18 cellular contexts compared by ENCODE assay signal in genomic region chr1:118947790-118948189, GRCh38. TPM values are rescaled to one million over a fixed set of nuclear protein-coding genes. Genes with fewer than 3 reads are reported as not detected.
A peak's percentile ranks its signal among the peaks of the same experiment; 100 is the strongest.
DNase-seq lines count a peak whose midpoint lies in the region; ATAC-seq and TF ChIP-seq lines count a peak whose summit lies in the region.
"Had no signal": no experiment of that assay in that cellular context is flagged by ENCODE, and none has a peak within 500 bp of the region (broad histone marks: within the 10 kb centered on the region; RNA-seq: fewer than 3 reads in every experiment).

No MANE protein-coding gene starts in this region.

- H3K79me2 ChIP-seq in mammary epithelial cell (ENCODE audit: insufficient read depth, low read length) = no peaks in the 10 kb centered on the region

- H3K27ac ChIP-seq in mammary epithelial cell (ENCODE audit: insufficient read depth, low read depth, low read length) (no peak overlapping the region), left lung (no peak overlapping the region)
- no peak overlapping the region for H3K27ac ChIP-seq in effector memory CD4-positive, alpha-beta T cell (ENCODE audit: insufficient read depth, low read length, poor library complexity, severe bottlenecking)
- H3K27ac ChIP-seq: neutrophil had no signal

- peak; percentile 52 for ATAC-seq in left lung
- ATAC-seq: stimulated activated naive CD8-positive, alpha-beta T cell treated with anti-CD3 and anti-CD28 coated beads, Interleukin-15, Interleukin-2, amounts not matched to agents 100 U/mL and 50 U/mL, for 24 hours had no signal

- no peaks in the 10 kb centered on the region for H3K9me3 Mint-ChIP-seq in osteocyte (ENCODE audit: unreplicated experiment)

- no peaks in the 10 kb centered on the region for H3K9me3 ChIP-seq in mammary epithelial cell (replicated peaks; ENCODE audit: insufficient read depth, low read length)
- H3K9me3 ChIP-seq in left lung = no peaks in the 10 kb centered on the region
- no peaks in the 10 kb centered on the region for H3K9me3 ChIP-seq in effector memory CD4-positive, alpha-beta T cell (ENCODE audit: control insufficient read depth, low read length)
- H3K9me3 ChIP-seq: neutrophil had no signal

- in situ Hi-C loops in mammary epithelial cell (cut with MboI; ENCODE audit: low sequenced_read_pairs in 2 of 2) = no loop called here
- in situ Hi-C loops in GM13977 (cut with MboI; ENCODE audit: low pct_unique_long_range_greater_than_20kb, low sequenced_read_pairs, unreplicated experiment) = no loop called here

- intact Hi-C loops in mammary epithelial cell (cut with micrococcal nuclease) = no loop called here
- intact Hi-C loops in left lung (cut with DNase I) = no loop called here

- H3K4me1 ChIP-seq in mammary epithelial cell (ENCODE audit: insufficient read depth, low read length) (peaks cover 13% of the 10 kb centered on the region), left lung (peaks cover 0 to 2% of the 10 kb centered on the region in 2 donors)
- no peaks in the 10 kb centered on the region for H3K4me1 ChIP-seq in effector memory CD4-positive, alpha-beta T cell (ENCODE audit: control insufficient read depth, insufficient read depth, low read length, poor library complexity, severe bottlenecking)

- H3K36me3 ChIP-seq in mammary epithelial cell (ENCODE audit: insufficient read depth, low read length) (no peaks in the 10 kb centered on the region), left lung (no peaks in the 10 kb centered on the region)
- H3K36me3 ChIP-seq in effector memory CD4-positive, alpha-beta T cell (ENCODE audit: control insufficient read depth, insufficient read depth, low read length) = no peaks in the 10 kb centered on the region
- H3K36me3 ChIP-seq: neutrophil had no signal

- H3K27ac Mint-ChIP-seq in osteocyte (ENCODE audit: unreplicated experiment) = no peak overlapping the region

- H3K4me2 ChIP-seq in mammary epithelial cell (ENCODE audit: insufficient read depth, low read depth, low read length) = no peak overlapping the region

- peak; percentile 45 for DNase-seq in AG10803 (ENCODE audit: low read depth)
- DNase-seq in LHCN-M2 (ENCODE audit: low read depth) = peak; percentile 97
- DNase-seq in mammary epithelial cell = peak; percentile 58
- DNase-seq in left lung = no peak
- no peak for DNase-seq in osteocyte (ENCODE audit: extremely low spot score, unreplicated experiment)
- DNase-seq in GM13977 (ENCODE audit: low spot score) = no peak
- no peak for DNase-seq in effector memory CD4-positive, alpha-beta T cell
- DNase-seq in SHP77 treated with DMSO at 0.1 percent for 48 hours (lab: John Stamatoyannopoulos, UW) = no peak
- DNase-seq: activated CD4-positive, alpha-beta T cell treated with anti-CD3 and anti-CD28 coated beads, Interleukin-2, amount 50 U/mL, for 48 hours; amniotic stem cell; mesendoderm; NCI-H2029 treated with DMSO at 0.1 percent for 48 hours; NCI-H82; SHP77; small intestine; stimulated activated naive CD8-positive, alpha-beta T cell treated with anti-CD3 and anti-CD28 coated beads, Interleukin-15, Interleukin-2, amounts not matched to agents 100 U/mL and 50 U/mL, for 24 hours had no signal

- no peaks in the 10 kb centered on the region for H3K4me1 Mint-ChIP-seq in osteocyte (ENCODE audit: unreplicated experiment)

- no peak overlapping the region for H3K9ac ChIP-seq in mammary epithelial cell (ENCODE audit: insufficient read depth, low read length)

- WGBS in mammary epithelial cell (ENCODE audit: low coverage, missing lambda C conversion rate) = 100% methylated on average over 2 of the region's 2 CpGs

- H3K4me3 ChIP-seq in AG10803 (ENCODE audit: low read length) (no peak overlapping the region), mammary epithelial cell (replicated peaks in 1 of 3; ENCODE audit: insufficient read depth in 1 of 3, low read depth in 2 of 3, low read length in 3 of 3) (no peak overlapping the region), left lung (no peak overlapping the region)
- H3K4me3 ChIP-seq in effector memory CD4-positive, alpha-beta T cell (ENCODE audit: insufficient read depth, low read depth, low read length, poor library complexity, severe bottlenecking) = no peak overlapping the region

- H4K20me1 ChIP-seq in mammary epithelial cell (ENCODE audit: insufficient read depth, low read length) = no peaks in the 10 kb centered on the region

- dilution Hi-C loops in mammary epithelial cell (cut with HindIII; ENCODE audit: low sequenced_read_pairs) = no loop called here

- H3K27me3 ChIP-seq in mammary epithelial cell (ENCODE audit: insufficient read depth, low read length) (no peaks in the 10 kb centered on the region), left lung (no peaks in the 10 kb centered on the region)
- H3K27me3 ChIP-seq in effector memory CD4-positive, alpha-beta T cell (replicated peaks; ENCODE audit: control insufficient read depth, insufficient read depth, low read length, poor library complexity, severe bottlenecking) = no peaks in the 10 kb centered on the region
- H3K27me3 ChIP-seq: neutrophil had no signal

- CTCF ChIA-PET in mammary epithelial cell (lab: Charles Lee; ENCODE audit: low non-redundant PET) = no interaction called here

- H2AFZ ChIP-seq in mammary epithelial cell (ENCODE audit: low read depth, low read length) = no peak overlapping the region

- TF ChIP-seq CTCF in AG10803 (conservative IDR thresholded peaks at IDR 0.05; ENCODE audit: low read length) (no peak), mammary epithelial cell (conservative IDR thresholded peaks at IDR 0.05 in 1 of 2, IDR thresholded peaks at IDR 0.05 in 1 of 2; ENCODE audit: extremely low read depth in 1 of 2, insufficient read depth in 1 of 2, low read depth in 1 of 2, low read length in 2 of 2) (no peak), left lung (IDR thresholded peaks at IDR 0.05) (no peak), osteocyte (IDR thresholded peaks at IDR 0.05) (no peak), GM13977 (IDR thresholded peaks at IDR 0.05; ENCODE audit: extremely low read depth, insufficient read depth, missing control alignments) (no peak)

- H3K36me3 Mint-ChIP-seq in osteocyte (ENCODE audit: unreplicated experiment) = no peaks in the 10 kb centered on the region

- no peaks in the 10 kb centered on the region for H3K27me3 Mint-ChIP-seq in osteocyte (ENCODE audit: unreplicated experiment)

- BruUV-seq in mammary epithelial cell (replicated peaks; lab: Mats Ljungman, UMichigan) = TSS peak; percentile 77

- H3K4me3 Mint-ChIP-seq in osteocyte (ENCODE audit: unreplicated experiment) = no peak overlapping the region

RNA-seq across cellular contexts. Expression of gene TBX15, which starts 40.4 kb away (rescaled TPM):
- total RNA-seq in LHCN-M2 (2014; rRNA removed) (14.1 and 20.9 TPM in 2 replicates), mammary epithelial cell (under 1 TPM in 1 of 2 donors, not detected in 1; 0.17 TPM), left lung (1 to 10 TPM in 1 of 2 donors, under 1 TPM in 1; 0.50 to 1.0 TPM), osteocyte (3.1 and 4.3 TPM in 2 replicates)
- 6.2 TPM for polyA plus RNA-seq in LHCN-M2 (2012)
- polyA plus RNA-seq in mammary epithelial cell = 0.01 TPM
- polyA minus RNA-seq in mammary epithelial cell = 2.3 TPM
- total RNA-seq: H4 had no signal

Comparison
In these comparisons a context has a peak if more than half of its experiments do, and no peak if none do; other contexts are left out.
1. DNase-seq: peak in AG10803 (single experiment), LHCN-M2 (single experiment) and mammary epithelial cell (single experiment); none in left lung (0 of 2), osteocyte (single experiment), GM13977 (single experiment), effector memory CD4-positive, alpha-beta T cell (0 of 3) and SHP77 treated with DMSO at 0.1 percent for 48 hours (single experiment).